20 cellular contexts compared by ENCODE assay signal in genomic region chr3:134886991-134887390, GRCh38.
"Had no signal": no experiment of that assay in that cellular context is flagged by ENCODE, and none has a peak within 500 bp of the region (broad histone marks: within the 10 kb centered on the region; RNA-seq: fewer than 3 reads in every experiment).

No MANE protein-coding gene starts in this region.

- H3K27ac ChIP-seq: coronary artery, dorsolateral prefrontal cortex, esophagus muscularis mucosa, foreskin keratinocyte, gastroesophageal sphincter, heart left ventricle, hepatocyte, lower lobe of right lung had no signal

- DNase-seq: dermis blood vessel endothelial cell; dorsolateral prefrontal cortex; effector CD4-positive, alpha-beta T cell; effector memory CD4-positive, alpha-beta T cell; foreskin keratinocyte; heart left ventricle; hypothalamus; immature natural killer cell; islet precursor cell; kidney; left colon; left ventricle myocardium superior; lower lobe of right lung; mesenchymal stem cell; mucosa of descending colon; naive B cell had no signal

- H3K36me3 ChIP-seq: esophagus muscularis mucosa, gastroesophageal sphincter, heart left ventricle, lower lobe of right lung had no signal

- H3K79me2 ChIP-seq: hepatocyte had no signal

- H3K4me3 ChIP-seq: coronary artery, dorsolateral prefrontal cortex, esophagus muscularis mucosa, gastroesophageal sphincter, heart left ventricle, hepatocyte, lower lobe of right lung, mucosa of descending colon had no signal

- H3K4me2 ChIP-seq: hepatocyte had no signal

- H3K27me3 ChIP-seq: dorsolateral prefrontal cortex, esophagus muscularis mucosa, foreskin keratinocyte, gastroesophageal sphincter, heart left ventricle had no signal

- H2AFZ ChIP-seq: hepatocyte had no signal

- H3K4me1 ChIP-seq: foreskin keratinocyte, gastroesophageal sphincter, heart left ventricle, lower lobe of right lung had no signal
